ENCODE assay signal across 26 cellular contexts in the genomic region with DNA sequence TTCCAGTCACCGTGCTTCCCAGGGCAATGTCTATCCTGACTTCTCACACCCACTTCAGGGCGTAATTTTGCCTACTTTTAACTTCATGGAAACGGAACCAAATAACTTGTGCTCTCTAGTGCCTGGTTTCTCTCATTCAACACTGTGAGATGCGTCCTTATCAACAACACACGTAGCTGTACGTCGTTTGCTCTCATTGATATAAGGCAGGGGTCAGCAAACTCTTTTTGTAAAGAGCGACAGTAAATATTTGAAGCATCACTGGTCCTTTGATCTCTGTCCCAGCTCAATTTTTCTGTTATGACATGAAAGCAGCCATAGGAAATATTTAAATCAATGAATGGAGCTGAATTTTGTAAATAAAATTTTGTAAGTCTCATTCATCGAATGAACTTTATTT.
A peak's percentile ranks its signal among the peaks of the same experiment; 100 is the strongest.
DNase-seq lines count a peak whose midpoint lies in the region; ATAC-seq, FAIRE-seq and TF ChIP-seq lines count a peak whose summit lies in the region.
"Had no signal": no experiment of that assay in that cellular context is flagged by ENCODE, and none has a peak within 500 bp of the region (broad histone marks: within the 10 kb centered on the region; RNA-seq: fewer than 3 reads in every experiment).

No MANE protein-coding gene starts in this region.

- H3K9me3 ChIP-seq in cardiac muscle cell (ENCODE audit: low read depth): no peaks in the 10 kb centered on the region
- H3K9me3 ChIP-seq in H1 (ENCODE audit: insufficient read depth in 2 of 2, low read depth in 1 of 2, low read length in 1 of 2): peaks cover 14 to 15% of the 10 kb centered on the region in 2 experiments
- no peaks in the 10 kb centered on the region for H3K9me3 ChIP-seq in smooth muscle cell (replicated peaks; ENCODE audit: low read depth)
- H3K9me3 ChIP-seq: BE2C had no signal

- no peak overlapping the region for H2AFZ ChIP-seq in H1 (ENCODE audit: low read length)
- peak overlapping the region; percentile 36 for H2AFZ ChIP-seq in smooth muscle cell (ENCODE audit: low read depth)

- H3K4me2 ChIP-seq in H1 (ENCODE audit: insufficient read depth in 1 of 2, low read depth in 2 of 2, low read length in 2 of 2): no peak overlapping the region
- H3K4me2 ChIP-seq in smooth muscle cell: no peak overlapping the region
- H3K4me2 ChIP-seq: A549, BLaER1 had no signal

- H2BK15ac ChIP-seq in H1 (ENCODE audit: low read length): peak overlapping the region; percentile 55

- H3K27ac ChIP-seq in cardiac muscle cell: peak overlapping the region; percentile 88
- no peak overlapping the region for H3K27ac ChIP-seq in H1 (ENCODE audit: low read depth, low read length)
- H3K27ac ChIP-seq in smooth muscle cell (ENCODE audit: low read depth): no peak overlapping the region
- H3K27ac ChIP-seq: 22Rv1, A549, BLaER1 had no signal

- intact Hi-C loops in left cardiac atrium (cut with DNase I): no loop called here

- no peak overlapping the region for H4K91ac ChIP-seq in H1 (replicated peaks; ENCODE audit: insufficient read length, low read length)

- no peaks in the 10 kb centered on the region for H3F3A ChIP-seq in smooth muscle cell (ENCODE audit: low read depth)

- FAIRE-seq in HTR-8/SVneo (lab: Jason Lieb, UNC): peak; percentile 85
- FAIRE-seq in H1 (lab: Jason Lieb, UNC): no peak
- FAIRE-seq: A549, GM12878, GM12892, GM18507 had no signal

- no peak overlapping the region for H3K4ac ChIP-seq in H1 (replicated peaks; ENCODE audit: insufficient read length, low read depth, low read length)

- no peaks in the 10 kb centered on the region for H3K79me1 ChIP-seq in H1 (ENCODE audit: low read depth, low read length)

- no peak overlapping the region for H2BK5ac ChIP-seq in H1 (ENCODE audit: low read depth, low read length)

- POLR2A ChIA-PET in H1 (lab: Charles Lee; ENCODE audit: partially characterized antibody): no interaction called here

- H3K27me3 ChIP-seq in cardiac muscle cell (no peaks in the 10 kb centered on the region), H1 (replicated peaks in 1 of 4; ENCODE audit: control insufficient read depth in 3 of 4, extremely low read depth in 1 of 4, insufficient read depth in 3 of 4, low read length in 3 of 4) (no peaks in the 10 kb centered on the region), smooth muscle cell (ENCODE audit: low read depth) (no peaks in the 10 kb centered on the region)
- H3K27me3 ChIP-seq: BE2C, BLaER1 had no signal

- 91% methylated on average over 9 of the region's 9 CpGs; no CpG with 5 or more reads in 1 of the 2 experiments for WGBS in H1 (ENCODE audit: extremely low coverage in 1 of 2, insufficient coverage in 1 of 2, insufficient read length in 1 of 2, insufficient replicate concordance in 2 of 2, low coverage in 1 of 2, low lambda C conversion rate in 2 of 2, missing lambda C conversion rate in 1 of 2), 2 experiments
- WGBS in smooth muscle cell (ENCODE audit: low lambda C conversion rate): 35% methylated on average over 9 of the region's 9 CpGs

- 0 out of 2 replicates have a peak overlapping the region, but pooled peaks have one; percentile 29 for H2BK12ac ChIP-seq in H1 (ENCODE audit: low read depth, low read length)

- no peak for TF ChIP-seq POLR2A in H1 (IDR thresholded peaks at IDR 0.05; ENCODE audit: control extremely low read depth in 1 of 2, low read depth in 2 of 2, low read length in 2 of 2)

- no peak overlapping the region for H3K56ac ChIP-seq in H1 (replicated peaks; ENCODE audit: insufficient read length, low read depth, low read length)

- H2BK20ac ChIP-seq in H1 (ENCODE audit: low read length): no peak overlapping the region

- TF ChIP-seq CTCF in cardiac muscle cell (IDR thresholded peaks at IDR 0.05; ENCODE audit: low read depth, low read length): no peak
- TF ChIP-seq CTCF in H1 (IDR thresholded peaks at IDR 0.05; ENCODE audit: control extremely low read depth in 1 of 3, insufficient read depth in 1 of 3, low read depth in 1 of 3, low read length in 3 of 3): no peak
- no peak for TF ChIP-seq CTCF in smooth muscle cell (IDR thresholded peaks at IDR 0.05; ENCODE audit: borderline replicate concordance, insufficient read depth, poor library complexity, severe bottlenecking)

- H3K14ac ChIP-seq in H1 (ENCODE audit: insufficient read length): no peak overlapping the region

- 0 out of 2 replicates have a peak, but pooled peaks cover 2% of the 10 kb centered on the region for H3K23me2 ChIP-seq in H1 (ENCODE audit: low read depth, low read length)

- H2BK120ac ChIP-seq in H1 (replicated peaks; ENCODE audit: low read depth, low read length): no peak overlapping the region

- ATAC-seq in left cardiac atrium (no peak), HG03097 (IDR thresholded peaks at IDR 0.05; ENCODE audit: low FRiP score, unreplicated experiment) (no peak)
- ATAC-seq: A549, GM12878 had no signal

- no peak overlapping the region for H3K4me3 ChIP-seq in cardiac muscle cell
- no peak overlapping the region for H3K4me3 ChIP-seq in H1 (ENCODE audit: extremely low read depth in 1 of 4, insufficient read depth in 2 of 4, low read depth in 3 of 4, low read length in 4 of 4)
- H3K4me3 ChIP-seq in smooth muscle cell: no peak overlapping the region
- H3K4me3 ChIP-seq: A549, BLaER1, GM12878 had no signal

- no peak overlapping the region for H4K8ac ChIP-seq in H1 (ENCODE audit: extremely low read depth, insufficient read depth, low read length)

- no peak overlapping the region for H2AK5ac ChIP-seq in H1 (ENCODE audit: low read depth, low read length)

- no peak overlapping the region for H3K18ac ChIP-seq in H1 (ENCODE audit: extremely low read depth, low read length)

- no peak for TF ChIP-seq RAD21 in H1 (IDR thresholded peaks at IDR 0.05 in 1 of 2, conservative IDR thresholded peaks at IDR 0.05 in 1 of 2; ENCODE audit: low read depth in 2 of 2, low read length in 2 of 2)

- no peak overlapping the region for H3K9ac ChIP-seq in H1 (replicated peaks in 1 of 4; ENCODE audit: extremely low read depth in 1 of 4, low read depth in 3 of 4, low read length in 3 of 4)
- H3K9ac ChIP-seq in smooth muscle cell (ENCODE audit: low read depth): no peak overlapping the region
- H3K9ac ChIP-seq: BLaER1 had no signal

- no peaks in the 10 kb centered on the region for H4K20me1 ChIP-seq in H1 (replicated peaks in 1 of 2; ENCODE audit: control insufficient read depth in 1 of 2, insufficient read depth in 2 of 2, low read length in 2 of 2)
- no peaks in the 10 kb centered on the region for H4K20me1 ChIP-seq in smooth muscle cell (ENCODE audit: low read depth)
- H4K20me1 ChIP-seq: BLaER1 had no signal

- no peak for TF ChIP-seq EP300 in H1 (IDR thresholded peaks at IDR 0.05; ENCODE audit: borderline replicate concordance in 1 of 2, low read depth in 2 of 2, low read length in 2 of 2)

- CTCF ChIA-PET in H1 (lab: Charles Lee; ENCODE audit: partially characterized antibody): interaction anchor here (1.1 to 4.1 kb wide), 2 partner anchors 12 to 45 kb away, joined by 3 to 20 read pairs; no protein-coding TSS in a partner anchor

- H3K79me2 ChIP-seq in H1 (ENCODE audit: control insufficient read depth in 1 of 2, insufficient read depth in 2 of 2, low read length in 2 of 2) (no peaks in the 10 kb centered on the region), smooth muscle cell (ENCODE audit: low read depth) (no peaks in the 10 kb centered on the region)

- no peak overlapping the region for H4K5ac ChIP-seq in H1 (ENCODE audit: insufficient read length, low read depth, low read length)

- DNase-seq in cardiac muscle cell (ENCODE audit: low read depth in 1 of 2, low spot score in 1 of 2) (peak in 1 of 2 donors; percentile 90), left cardiac atrium (no peak), HTR-8/SVneo (ENCODE audit: insufficient read length, low spot score) (no peak), H1 (ENCODE audit: low read depth in 1 of 2, low spot score in 2 of 2) (no peak), smooth muscle cell (lab: John Stamatoyannopoulos, UW; ENCODE audit: unreplicated experiment) (no peak), NCI-H526 treated with DMSO at 0.1 percent for 48 hours (lab: John Stamatoyannopoulos, UW) (no peak)
- DNase-seq: BE2C; C1 segment of cervical spinal cord; CD4-positive, alpha-beta memory T cell; CD4-positive, CD25-positive, alpha-beta regulatory T cell; CD8-positive, alpha-beta memory T cell; COR-L47; DMS 273 treated with DMSO at 0.1 percent for 48 hours; DMS153; DMS53; DMS79; DND-41; EL; GDM1 had no signal

- H3K36me3 ChIP-seq in cardiac muscle cell: no peaks in the 10 kb centered on the region
- no peaks in the 10 kb centered on the region for H3K36me3 ChIP-seq in H1 (ENCODE audit: control insufficient read depth in 2 of 4, insufficient read depth in 4 of 4, low read length in 3 of 4)
- no peaks in the 10 kb centered on the region for H3K36me3 ChIP-seq in smooth muscle cell (ENCODE audit: low read depth)
- H3K36me3 ChIP-seq: BE2C, BLaER1 had no signal

- no peak overlapping the region for H3K23ac ChIP-seq in H1 (ENCODE audit: insufficient read length)

- H3K4me1 ChIP-seq in cardiac muscle cell (ENCODE audit: low read depth): peaks cover 26% of the 10 kb centered on the region
- H3K4me1 ChIP-seq in H1 (replicated peaks in 1 of 4; ENCODE audit: control insufficient read depth in 3 of 4, insufficient read depth in 4 of 4, low read length in 3 of 4): peaks cover 0 to 15% (median 6%) of the 10 kb centered on the region in 4 experiments; a peak in 2 of 7 replicates
- peaks cover 6% of the 10 kb centered on the region for H3K4me1 ChIP-seq in smooth muscle cell (ENCODE audit: low read depth)
- H3K4me1 ChIP-seq: BE2C, BLaER1 had no signal

TF ChIP-seq in H1, 55 proteins besides CTCF, POLR2A, EP300 and RAD21 (continues in another document):
- TF ChIP-seq USF2 (IDR thresholded peaks at IDR 0.05; ENCODE audit: low read length): no peak
- TF ChIP-seq TEAD4 (IDR thresholded peaks at IDR 0.05; ENCODE audit: low read depth, low read length): no peak
- TF ChIP-seq MAX (IDR thresholded peaks at IDR 0.05): no peak
- TF ChIP-seq RFX5 (IDR thresholded peaks at IDR 0.05; ENCODE audit: borderline replicate concordance, low read depth, low read length): no peak
- no peak for TF ChIP-seq CTBP2 (IDR thresholded peaks at IDR 0.05; ENCODE audit: borderline replicate concordance, insufficient read depth, insufficient read length, low read length)
- TF ChIP-seq CHD2 (IDR thresholded peaks at IDR 0.05; ENCODE audit: low read length): no peak
- TF ChIP-seq BRCA1 (IDR thresholded peaks at IDR 0.05; ENCODE audit: low read depth, low read length): no peak
